Comparison of ENCODE assay signal across 19 cellular contexts in genomic region chr5:1414311-1415058, GRCh38. TPM values are rescaled to one million over a fixed set of nuclear protein-coding genes. Genes with fewer than 3 reads are reported as not detected.
DNase-seq lines count a peak whose midpoint lies in the region; ATAC-seq and TF ChIP-seq lines count a peak whose summit lies in the region.
"Had no signal": no experiment of that assay in that cellular context is flagged by ENCODE, and none has a peak within 500 bp of the region (broad histone marks: within the 10 kb centered on the region; RNA-seq: fewer than 3 reads in every experiment).

No MANE protein-coding gene starts in this region.

- CTCF ChIA-PET in GM10248 (lab: Yijun Ruan, JAX): interaction anchor here (1.2 kb wide), 1 partner anchor 22 kb away, joined by 3 read pairs; no protein-coding TSS in a partner anchor
- CTCF ChIA-PET in naive thymus-derived CD4-positive, alpha-beta T cell (lab: Charles Lee): no interaction called here

- peak; percentile 6 for ATAC-seq in activated T-helper 17 cell treated with anti-CD3 and anti-CD28 coated beads, Interleukin-2, amount 50 U/mL, for 72 hours (replicated peaks)
- ATAC-seq in naive thymus-derived CD4-positive, alpha-beta T cell: peak; percentile 23
- ATAC-seq: effector memory CD8-positive, alpha-beta T cell; gastrocnemius medialis had no signal

- H3K4me2 ChIP-seq in Karpas-422 (ENCODE audit: low read depth, low read length, poor library complexity, severe bottlenecking) (no peak overlapping the region), smooth muscle cell (no peak overlapping the region)

- no peaks in the 10 kb centered on the region for H3K36me3 Mint-ChIP-seq in activated T-helper 17 cell treated with anti-CD3 and anti-CD28 coated beads, Interleukin-2, amount 50 U/mL, for 72 hours (ENCODE audit: low read depth)
- no peaks in the 10 kb centered on the region for H3K36me3 Mint-ChIP-seq in naive thymus-derived CD4-positive, alpha-beta T cell
- H3K36me3 Mint-ChIP-seq: activated naive CD8-positive, alpha-beta T cell; CD4-positive, CD25-positive, alpha-beta regulatory T cell; immature natural killer cell had no signal

- H3K27me3 Mint-ChIP-seq in activated T-helper 17 cell treated with anti-CD3 and anti-CD28 coated beads, Interleukin-2, amount 50 U/mL, for 72 hours: peaks cover 12% of the 10 kb centered on the region
- H3K27me3 Mint-ChIP-seq in naive thymus-derived CD4-positive, alpha-beta T cell: peaks cover 0 to 21% (median 10%) of the 10 kb centered on the region in 5 donors
- H3K27me3 Mint-ChIP-seq: CD4-positive, CD25-positive, alpha-beta regulatory T cell had no signal

- H3K9me2 ChIP-seq in Karpas-422 (replicated peaks; ENCODE audit: insufficient read depth, low read length): no peaks in the 10 kb centered on the region

- no peak overlapping the region for H2AFZ ChIP-seq in Karpas-422 (ENCODE audit: low read length)
- H2AFZ ChIP-seq in smooth muscle cell (ENCODE audit: low read depth): no peak overlapping the region

- POLR2A ChIA-PET in GM10248 (lab: Yijun Ruan, JAX): no interaction called here
- POLR2A ChIA-PET in naive thymus-derived CD4-positive, alpha-beta T cell (lab: Charles Lee): no interaction called here

- WGBS in smooth muscle cell (ENCODE audit: low lambda C conversion rate): 82% methylated on average over 26 of the region's 27 CpGs

- H4K20me1 ChIP-seq in Karpas-422 (ENCODE audit: insufficient read depth, low read depth, low read length) (no peaks in the 10 kb centered on the region), smooth muscle cell (ENCODE audit: low read depth) (no peaks in the 10 kb centered on the region)

- H3K4me1 ChIP-seq in Karpas-422 (ENCODE audit: low read length) (no peaks in the 10 kb centered on the region; the same call in 1 of the 2 replicates), smooth muscle cell (ENCODE audit: low read depth) (no peaks in the 10 kb centered on the region)
- no peaks in the 10 kb centered on the region for H3K4me1 ChIP-seq in naive thymus-derived CD4-positive, alpha-beta T cell (ENCODE audit: control insufficient read depth in 2 of 2, insufficient read depth in 2 of 2, low read length in 2 of 2)
- H3K4me1 ChIP-seq: gastrocnemius medialis had no signal

- peak; percentile 50 for DNase-seq in GM10248 (ENCODE audit: extremely low spot score)
- peak; percentile 63 for DNase-seq in Karpas-422
- no peak for DNase-seq in naive thymus-derived CD4-positive, alpha-beta T cell
- no peak for DNase-seq in stimulated activated CD8-positive, alpha-beta memory T cell treated with anti-CD3 and anti-CD28 coated beads, Interleukin-4, amount 100 ng/mL, for 48 hours
- no peak for DNase-seq in dermis blood vessel endothelial cell
- no peak for DNase-seq in smooth muscle cell (lab: John Stamatoyannopoulos, UW; ENCODE audit: unreplicated experiment)
- DNase-seq: activated CD4-positive, alpha-beta T cell treated with anti-CD3 and anti-CD28 coated beads for 4 hours; activated T-cell treated with anti-CD3 and anti-CD28 coated beads, Interleukin-2, amount 50 U/mL, for 1 hour; CD4-positive, CD25-positive, alpha-beta regulatory T cell; effector memory CD8-positive, alpha-beta T cell; gastrocnemius medialis; immature natural killer cell; midbrain; NCI-H526 had no signal

- H3K79me2 ChIP-seq in Karpas-422 (ENCODE audit: low read length) (no peaks in the 10 kb centered on the region), smooth muscle cell (ENCODE audit: low read depth) (no peaks in the 10 kb centered on the region)

- H3K9ac ChIP-seq in Karpas-422 (ENCODE audit: low read length) (no peak overlapping the region), smooth muscle cell (ENCODE audit: low read depth) (no peak overlapping the region)

- H3K4me1 Mint-ChIP-seq in activated T-helper 17 cell treated with anti-CD3 and anti-CD28 coated beads, Interleukin-2, amount 50 U/mL, for 72 hours: no peaks in the 10 kb centered on the region
- peaks cover 0 to 2% (median 0%) of the 10 kb centered on the region in 7 donors for H3K4me1 Mint-ChIP-seq in naive thymus-derived CD4-positive, alpha-beta T cell
- H3K4me1 Mint-ChIP-seq: immature natural killer cell had no signal

- intact Hi-C loops in naive thymus-derived CD4-positive, alpha-beta T cell (cut with micrococcal nuclease): no loop called here

- no peak overlapping the region for H3K27ac Mint-ChIP-seq in activated T-helper 17 cell treated with anti-CD3 and anti-CD28 coated beads, Interleukin-2, amount 50 U/mL, for 72 hours
- H3K27ac Mint-ChIP-seq in naive thymus-derived CD4-positive, alpha-beta T cell: no peak overlapping the region
- H3K27ac Mint-ChIP-seq: activated naive CD8-positive, alpha-beta T cell; effector memory CD8-positive, alpha-beta T cell; immature natural killer cell had no signal

- H3K4me3 ChIP-seq in Karpas-422 (ENCODE audit: low read length) (no peak overlapping the region), smooth muscle cell (no peak overlapping the region)
- no peak overlapping the region for H3K4me3 ChIP-seq in naive thymus-derived CD4-positive, alpha-beta T cell (ENCODE audit: low read length)
- H3K4me3 ChIP-seq: gastrocnemius medialis had no signal

- H3K36me3 ChIP-seq in Karpas-422 (ENCODE audit: insufficient read depth, low read length): no peaks in the 10 kb centered on the region
- no peaks in the 10 kb centered on the region for H3K36me3 ChIP-seq in naive thymus-derived CD4-positive, alpha-beta T cell (ENCODE audit: control insufficient read depth in 2 of 3, insufficient read depth in 3 of 3, low read length in 3 of 3)
- no peaks in the 10 kb centered on the region for H3K36me3 ChIP-seq in smooth muscle cell (ENCODE audit: low read depth)
- H3K36me3 ChIP-seq: gastrocnemius medialis had no signal

- H3K9me3 ChIP-seq in Karpas-422 (ENCODE audit: low read length) (no peaks in the 10 kb centered on the region), smooth muscle cell (replicated peaks; ENCODE audit: low read depth) (no peaks in the 10 kb centered on the region)
- no peaks in the 10 kb centered on the region for H3K9me3 ChIP-seq in naive thymus-derived CD4-positive, alpha-beta T cell (ENCODE audit: control insufficient read depth in 2 of 3, low read length in 3 of 3)
- H3K9me3 ChIP-seq: gastrocnemius medialis had no signal

- no peak for TF ChIP-seq CTCF in GM10248 (IDR thresholded peaks at IDR 0.05; ENCODE audit: control extremely low read depth, extremely low read depth, low read depth, missing control alignments)
- no peak for TF ChIP-seq CTCF in smooth muscle cell (IDR thresholded peaks at IDR 0.05; ENCODE audit: borderline replicate concordance, insufficient read depth, poor library complexity, severe bottlenecking)

- H3F3A ChIP-seq in smooth muscle cell (ENCODE audit: low read depth): no peaks in the 10 kb centered on the region

- H3K27ac ChIP-seq in Karpas-422 (ENCODE audit: low read length) (no peak overlapping the region), smooth muscle cell (ENCODE audit: low read depth) (no peak overlapping the region)
- no peak overlapping the region for H3K27ac ChIP-seq in naive thymus-derived CD4-positive, alpha-beta T cell (ENCODE audit: low read depth, low read length)
- H3K27ac ChIP-seq: gastrocnemius medialis, RWPE1 had no signal

- peaks cover 4% of the 10 kb centered on the region for H3K9me3 Mint-ChIP-seq in activated T-helper 17 cell treated with anti-CD3 and anti-CD28 coated beads, Interleukin-2, amount 50 U/mL, for 72 hours
- H3K9me3 Mint-ChIP-seq in naive thymus-derived CD4-positive, alpha-beta T cell: peaks cover 0 to 11% (median 0%) of the 10 kb centered on the region in 11 donors

- no peak overlapping the region for H3K4me3 Mint-ChIP-seq in activated T-helper 17 cell treated with anti-CD3 and anti-CD28 coated beads, Interleukin-2, amount 50 U/mL, for 72 hours
- H3K4me3 Mint-ChIP-seq in naive thymus-derived CD4-positive, alpha-beta T cell: no peak overlapping the region
- H3K4me3 Mint-ChIP-seq: activated naive CD8-positive, alpha-beta T cell; CD4-positive, CD25-positive, alpha-beta regulatory T cell; effector memory CD8-positive, alpha-beta T cell; immature natural killer cell had no signal

- H3K27me3 ChIP-seq in Karpas-422 (ENCODE audit: low read length) (no peaks in the 10 kb centered on the region), smooth muscle cell (ENCODE audit: low read depth) (no peaks in the 10 kb centered on the region)
- H3K27me3 ChIP-seq in naive thymus-derived CD4-positive, alpha-beta T cell (ENCODE audit: control insufficient read depth in 2 of 2, insufficient read depth in 2 of 2, low read length in 2 of 2): no peaks in the 10 kb centered on the region

RNA-seq across cellular contexts. Expression of gene SLC6A3, which starts 30.8 kb away (rescaled TPM):
- not detected in 2 replicates for total RNA-seq in Karpas-422 (2014; rRNA removed; shearing (Covaris generic); ENCODE audit: low replicate concordance)
- total RNA-seq in activated T-helper 17 cell treated with anti-CD3 and anti-CD28 coated beads, Interleukin-2, amount 50 U/mL, for 72 hours: not detected
- under 1 TPM in 1 of 5 experiments, not detected in 4; 0.07 TPM for total RNA-seq in naive thymus-derived CD4-positive, alpha-beta T cell
- polyA plus RNA-seq in naive thymus-derived CD4-positive, alpha-beta T cell: not detected
- not detected in 2 replicates for total RNA-seq in dermis blood vessel endothelial cell
- not detected in 2 replicates for total RNA-seq in smooth muscle cell
- polyA plus RNA-seq in smooth muscle cell: not detected in 2 replicates
- total RNA-seq: CD4-positive, CD25-positive, alpha-beta regulatory T cell; G401; gastrocnemius medialis; LHCN-M2 had no signal
- polyA plus RNA-seq: immature natural killer cell had no signal

Comparison
In these comparisons a context has a peak if more than half of its experiments do, and no peak if none do; other contexts are left out.
1. DNase-seq: peak in GM10248 (single experiment) and Karpas-422 (single experiment); none in naive thymus-derived CD4-positive, alpha-beta T cell (0 of 9), stimulated activated CD8-positive, alpha-beta memory T cell treated with anti-CD3 and anti-CD28 coated beads, Interleukin-4, amount 100 ng/mL, for 48 hours (single experiment), dermis blood vessel endothelial cell (single experiment) and smooth muscle cell (single experiment).